21 cellular contexts compared by ENCODE assay signal in genomic region chr4:168868856-168869201, GRCh38.
DNase-seq lines count a peak whose midpoint lies in the region; ATAC-seq and TF ChIP-seq lines count a peak whose summit lies in the region.
"Had no signal": no experiment of that assay in that cellular context is flagged by ENCODE, and none has a peak within 500 bp of the region (broad histone marks: within the 10 kb centered on the region; RNA-seq: fewer than 3 reads in every experiment).

No MANE protein-coding gene starts in this region.

- H3K27me3 ChIP-seq in mesenchymal stem cell (ENCODE audit: control insufficient read depth in 1 of 2, insufficient read depth in 1 of 2, low read length in 2 of 2) (no peaks in the 10 kb centered on the region), tibial artery (no peaks in the 10 kb centered on the region)
- H3K27me3 ChIP-seq: right lobe of liver had no signal

- H3K27ac ChIP-seq in coronary artery (peak overlapping the region; percentile 82 to 87), mesenchymal stem cell (ENCODE audit: low read length, poor library complexity, severe bottlenecking) (peak overlapping the region; percentile 60), tibial artery (peak overlapping the region; percentile 62 to 88)
- H3K27ac ChIP-seq: right lobe of liver had no signal

- no peak overlapping the region for H2AFZ ChIP-seq in mesenchymal stem cell (ENCODE audit: low read depth, low read length)

- no peak overlapping the region for H2BK15ac ChIP-seq in mesenchymal stem cell (ENCODE audit: low read depth, poor library complexity, severe bottlenecking)

- no peak for ATAC-seq in GM21576 (IDR thresholded peaks at IDR 0.05; ENCODE audit: unreplicated experiment)
- ATAC-seq: HCT116, PC-3, right lobe of liver had no signal

- H3K23ac ChIP-seq in mesenchymal stem cell (ENCODE audit: low read length in 2 of 2): no peak overlapping the region

- CTCF ChIA-PET in activated CD4-positive, alpha-beta T cell treated with anti-CD3 and anti-CD28 coated beads, Interleukin-2, amount 10 ng/mL, durations not matched to agents 7 days and 5 days (lab: Charles Lee): interaction anchor here (1.4 kb wide), 1 partner anchor 28 kb away, joined by 4 read pairs; no protein-coding TSS in a partner anchor

- H3K18ac ChIP-seq in mesenchymal stem cell (ENCODE audit: low read depth in 1 of 2, low read length in 2 of 2): peak overlapping the region in 1 of 2 experiments; percentile 85

- H3K36me3 ChIP-seq in mesenchymal stem cell (ENCODE audit: control insufficient read depth in 1 of 2, insufficient read depth in 2 of 2, low read depth in 1 of 2, low read length in 2 of 2): peaks cover 0 to 7% of the 10 kb centered on the region in 2 experiments
- no peaks in the 10 kb centered on the region for H3K36me3 ChIP-seq in tibial artery
- H3K36me3 ChIP-seq: right lobe of liver had no signal

- intact Hi-C loops in activated CD4-positive, alpha-beta T cell treated with anti-CD3 and anti-CD28 coated beads, Interleukin-2, amount 10 ng/mL, durations not matched to agents 24 days and 14 days (cut with micrococcal nuclease): loop anchor here (1.0 to 5.0 kb wide), 3 partner anchors 8 to 357 kb away; no protein-coding TSS in a partner anchor
- intact Hi-C loops in tibial artery (cut with DNase I; ENCODE audit: low total_unique reads): no loop called here

- no peak overlapping the region for H3K14ac ChIP-seq in mesenchymal stem cell (ENCODE audit: low read length in 2 of 2)

- H3K9ac ChIP-seq in mesenchymal stem cell (ENCODE audit: low read length): peak overlapping the region; percentile 34

- POLR2A ChIA-PET in activated CD4-positive, alpha-beta T cell treated with anti-CD3 and anti-CD28 coated beads, Interleukin-2, amount 10 ng/mL, durations not matched to agents 7 days and 5 days (lab: Charles Lee): no interaction called here

- H3K4me3 ChIP-seq in coronary artery (peak overlapping the region; percentile 17), mesenchymal stem cell (ENCODE audit: insufficient read depth in 1 of 2, low read depth in 1 of 2, low read length in 2 of 2) (no peak overlapping the region), tibial artery (peak overlapping the region in 1 of 2 donors; percentile 12)
- H3K4me3 ChIP-seq: right lobe of liver, SK-N-MC had no signal

- no peak overlapping the region for H2BK120ac ChIP-seq in mesenchymal stem cell (ENCODE audit: low read depth, low read length)

- no peak overlapping the region for H2BK5ac ChIP-seq in mesenchymal stem cell (ENCODE audit: low read depth, low read length, poor library complexity, severe bottlenecking)

- no peak overlapping the region for H4K8ac ChIP-seq in mesenchymal stem cell (ENCODE audit: low read length)

- 81% methylated on average over 3 of the region's 5 CpGs for WGBS in mesenchymal stem cell

- DNase-seq in activated CD4-positive, alpha-beta T cell treated with anti-CD3 and anti-CD28 coated beads, Interleukin-2, amount 10 ng/mL, durations not matched to agents 24 days and 14 days: no peak
- no peak for DNase-seq in activated CD4-positive, alpha-beta T cell treated with anti-CD3 and anti-CD28 coated beads, Interleukin-2, amount 10 ng/mL, durations not matched to agents 7 days and 5 days
- no peak for DNase-seq in coronary artery (ENCODE audit: low spot score)
- no peak for DNase-seq in mesenchymal stem cell
- no peak for DNase-seq in tibial artery
- DNase-seq in EL: no peak
- no peak for DNase-seq in NCI-H146 treated with DMSO at 0.1 percent for 48 hours (lab: John Stamatoyannopoulos, UW; ENCODE audit: unreplicated experiment)
- DNase-seq: activated CD4-positive, alpha-beta T cell treated with anti-CD3 and anti-CD28 coated beads for 48 hours; activated T-cell treated with anti-CD3 and anti-CD28 coated beads, Interleukin-2, amount 50 U/mL, for 4 hours; CD4-positive, alpha-beta memory T cell; DMS79; endodermal cell; NCI-H2081; NCI-H526 treated with DMSO at 0.1 percent for 48 hours; right lobe of liver; stimulated activated CD4-positive, alpha-beta T cell treated with anti-CD3 and anti-CD28 coated beads, Interleukin-4, amount 100 ng/mL, for 24 hours; stimulated activated CD8-positive, alpha-beta memory T cell treated with anti-CD3 and anti-CD28 coated beads, Interleukin-4, amount 100 ng/mL, for 48 hours had no signal

- TF ChIP-seq CTCF in coronary artery (IDR thresholded peaks at IDR 0.05) (no peak), tibial artery (IDR thresholded peaks at IDR 0.05) (no peak)

- no peak overlapping the region for H3K4me3 Mint-ChIP-seq in activated CD4-positive, alpha-beta T cell treated with anti-CD3 and anti-CD28 coated beads, Interleukin-2, amount 10 ng/mL, durations not matched to agents 24 days and 14 days
- H3K4me3 Mint-ChIP-seq in activated CD4-positive, alpha-beta T cell treated with anti-CD3 and anti-CD28 coated beads, Interleukin-2, amount 10 ng/mL, durations not matched to agents 7 days and 5 days: no peak overlapping the region
- H3K4me3 Mint-ChIP-seq: activated T-cell treated with anti-CD3 and anti-CD28 coated beads, Interleukin-2, amount 50 U/mL, for 4 hours; CD4-positive, alpha-beta memory T cell; endodermal cell had no signal

- H3K9me3 ChIP-seq in mesenchymal stem cell (ENCODE audit: control insufficient read depth, low read length): no peaks in the 10 kb centered on the region
- H3K9me3 ChIP-seq in tibial artery: no peaks in the 10 kb centered on the region
- H3K9me3 ChIP-seq: right lobe of liver had no signal

- H3K4ac ChIP-seq in mesenchymal stem cell (ENCODE audit: low read depth in 1 of 2, low read length in 2 of 2): peak overlapping the region in 1 of 2 experiments; percentile 35

- peaks cover 29% of the 10 kb centered on the region for H3K79me1 ChIP-seq in mesenchymal stem cell (replicated peaks; ENCODE audit: low read length, poor library complexity, severe bottlenecking)

- peak overlapping the region; percentile 79 for H3K27ac Mint-ChIP-seq in activated CD4-positive, alpha-beta T cell treated with anti-CD3 and anti-CD28 coated beads, Interleukin-2, amount 10 ng/mL, durations not matched to agents 24 days and 14 days
- H3K27ac Mint-ChIP-seq in activated CD4-positive, alpha-beta T cell treated with anti-CD3 and anti-CD28 coated beads, Interleukin-2, amount 10 ng/mL, durations not matched to agents 7 days and 5 days: no peak overlapping the region
- H3K27ac Mint-ChIP-seq: CD4-positive, alpha-beta memory T cell; endodermal cell had no signal

- peaks cover 33% of the 10 kb centered on the region for H3K4me1 Mint-ChIP-seq in activated CD4-positive, alpha-beta T cell treated with anti-CD3 and anti-CD28 coated beads, Interleukin-2, amount 10 ng/mL, durations not matched to agents 24 days and 14 days
- peaks cover 7% of the 10 kb centered on the region for H3K4me1 Mint-ChIP-seq in activated CD4-positive, alpha-beta T cell treated with anti-CD3 and anti-CD28 coated beads, Interleukin-2, amount 10 ng/mL, durations not matched to agents 7 days and 5 days
- H3K4me1 Mint-ChIP-seq: CD4-positive, alpha-beta memory T cell had no signal

- H4K91ac ChIP-seq in mesenchymal stem cell (ENCODE audit: low read length): no peak overlapping the region

- H3K36me3 Mint-ChIP-seq in activated CD4-positive, alpha-beta T cell treated with anti-CD3 and anti-CD28 coated beads, Interleukin-2, amount 10 ng/mL, durations not matched to agents 24 days and 14 days (ENCODE audit: low read depth): peaks cover 8% of the 10 kb centered on the region
- no peaks in the 10 kb centered on the region for H3K36me3 Mint-ChIP-seq in activated CD4-positive, alpha-beta T cell treated with anti-CD3 and anti-CD28 coated beads, Interleukin-2, amount 10 ng/mL, durations not matched to agents 7 days and 5 days (ENCODE audit: low read depth)
- H3K36me3 Mint-ChIP-seq: CD4-positive, alpha-beta memory T cell had no signal

- H2BK12ac ChIP-seq in mesenchymal stem cell (ENCODE audit: low read length in 2 of 2): peak overlapping the region in 1 of 2 experiments; percentile 52

- H3K9me3 Mint-ChIP-seq in activated CD4-positive, alpha-beta T cell treated with anti-CD3 and anti-CD28 coated beads, Interleukin-2, amount 10 ng/mL, durations not matched to agents 24 days and 14 days: no peaks in the 10 kb centered on the region
- no peaks in the 10 kb centered on the region for H3K9me3 Mint-ChIP-seq in activated CD4-positive, alpha-beta T cell treated with anti-CD3 and anti-CD28 coated beads, Interleukin-2, amount 10 ng/mL, durations not matched to agents 7 days and 5 days
- H3K9me3 Mint-ChIP-seq: activated T-cell treated with anti-CD3 and anti-CD28 coated beads, Interleukin-2, amount 50 U/mL, for 4 hours; CD4-positive, alpha-beta memory T cell; endodermal cell had no signal

- H3K27me3 Mint-ChIP-seq in activated CD4-positive, alpha-beta T cell treated with anti-CD3 and anti-CD28 coated beads, Interleukin-2, amount 10 ng/mL, durations not matched to agents 24 days and 14 days: peaks cover 5% of the 10 kb centered on the region
- peaks cover 3% of the 10 kb centered on the region for H3K27me3 Mint-ChIP-seq in activated CD4-positive, alpha-beta T cell treated with anti-CD3 and anti-CD28 coated beads, Interleukin-2, amount 10 ng/mL, durations not matched to agents 7 days and 5 days

- peak overlapping the region; percentile 32 for H2AK5ac ChIP-seq in mesenchymal stem cell (ENCODE audit: low read length, severe bottlenecking)

- no peak overlapping the region for H3K4me2 ChIP-seq in mesenchymal stem cell (ENCODE audit: low read length, poor library complexity, severe bottlenecking)

- H3K4me1 ChIP-seq in mesenchymal stem cell (ENCODE audit: control insufficient read depth, insufficient read depth, low read depth, low read length): peaks cover 7% of the 10 kb centered on the region
- H3K4me1 ChIP-seq in tibial artery: peaks cover 0 to 100% (median 70%) of the 10 kb centered on the region in 4 donors
- H3K4me1 ChIP-seq: right lobe of liver had no signal
